Comparison of ENCODE assay signal across 28 cellular contexts in genomic region chr1:223276029-223276428, GRCh38.
"Had no signal": no experiment of that assay in that cellular context is flagged by ENCODE, and none has a peak within 500 bp of the region (broad histone marks: within the 10 kb centered on the region; RNA-seq: fewer than 3 reads in every experiment).

No MANE protein-coding gene starts in this region.

- H3K9me3 Mint-ChIP-seq: activated naive CD8-positive, alpha-beta T cell treated with anti-CD3 and anti-CD28 coated beads, Interleukin-2, amount 10 ng/mL, durations not matched to agents 7 days and 5 days; naive thymus-derived CD8-positive, alpha-beta T cell; T-helper 1 cell treated with Interleukin-12 subunit alpha and Interleukin-12 subunit beta and Interleukin-4 antibody, amounts not matched to agents 30 μg/mL and 1 μg/mL, for 36 hours had no signal

- H3K27ac ChIP-seq: brain microvascular endothelial cell, coronary artery, dorsolateral prefrontal cortex, gastrocnemius medialis, left lung, lower lobe of right lung, right atrium auricular region, testis, transverse colon, WERI-Rb-1 had no signal

- H3K36me3 ChIP-seq: brain microvascular endothelial cell, gastrocnemius medialis, left lung, lower lobe of right lung, right atrium auricular region, transverse colon, WERI-Rb-1 had no signal

- DNase-seq: activated CD4-positive, alpha-beta T cell treated with anti-CD3 and anti-CD28 coated beads, Interleukin-2, amount 50 U/mL, for 1 hour; activated CD8-positive, alpha-beta memory T cell treated with anti-CD3 and anti-CD28 coated beads for 24 hours; activated gamma-delta T cell treated with Interleukin-2 at 50 U/mL for 16 hours; activated naive CD8-positive, alpha-beta T cell treated with anti-CD3 and anti-CD28 coated beads, Interleukin-2, amount 10 ng/mL, durations not matched to agents 7 days and 5 days; amniotic stem cell; brain microvascular endothelial cell; dorsolateral prefrontal cortex; effector memory CD4-positive, alpha-beta T cell; erythroblast; gastrocnemius medialis; glutamatergic neuron; left lung; lower lobe of right lung; mesenchymal stem cell; naive thymus-derived CD8-positive, alpha-beta T cell; occipital lobe; stimulated activated CD4-positive, alpha-beta T cell treated with anti-CD3 and anti-CD28 coated beads, Interleukin-15, amount 100 ng/mL, for 24 hours; stimulated activated CD4-positive, alpha-beta T cell treated with anti-CD3 and anti-CD28 coated beads, Interleukin-2, amount 100 ng/mL, for 24 hours; stimulated activated naive B cell treated with anti-CD40 and anti-IgM and Interleukin-4, amounts not matched to agents 10 μg/mL and 1 μg/mL and 100 μg/mL, for 72 hours; SW 1271; T1000; testis; transverse colon; WERI-Rb-1 had no signal

- H3K27me3 ChIP-seq: brain microvascular endothelial cell, gastrocnemius medialis, left lung, right atrium auricular region, testis, transverse colon had no signal

- H3K4me1 Mint-ChIP-seq: activated naive CD8-positive, alpha-beta T cell treated with anti-CD3 and anti-CD28 coated beads, Interleukin-2, amount 10 ng/mL, durations not matched to agents 7 days and 5 days; stimulated activated naive B cell treated with anti-CD40 and anti-IgM and Interleukin-4, amounts not matched to agents 10 μg/mL and 1 μg/mL and 100 μg/mL, for 72 hours had no signal

- H3K27me3 Mint-ChIP-seq: naive thymus-derived CD8-positive, alpha-beta T cell had no signal

- ATAC-seq: gastrocnemius medialis; left lung; lower lobe of right lung; naive thymus-derived CD8-positive, alpha-beta T cell had no signal

- H3K9me3 ChIP-seq: gastrocnemius medialis, left lung, lower lobe of right lung, right atrium auricular region, testis, transverse colon had no signal

- H3K27ac Mint-ChIP-seq: activated naive CD8-positive, alpha-beta T cell treated with anti-CD3 and anti-CD28 coated beads, Interleukin-2, amount 10 ng/mL, durations not matched to agents 7 days and 5 days; naive thymus-derived CD8-positive, alpha-beta T cell; stimulated activated naive B cell treated with anti-CD40 and anti-IgM and Interleukin-4, amounts not matched to agents 10 μg/mL and 1 μg/mL and 100 μg/mL, for 72 hours; T-helper 1 cell treated with Interleukin-12 subunit alpha and Interleukin-12 subunit beta and Interleukin-4 antibody, amounts not matched to agents 30 μg/mL and 1 μg/mL, for 36 hours had no signal

- H3K4me1 ChIP-seq: gastrocnemius medialis, left lung, lower lobe of right lung, right atrium auricular region, testis had no signal

- H3K36me3 Mint-ChIP-seq: activated naive CD8-positive, alpha-beta T cell treated with anti-CD3 and anti-CD28 coated beads, Interleukin-2, amount 10 ng/mL, durations not matched to agents 7 days and 5 days; naive thymus-derived CD8-positive, alpha-beta T cell; stimulated activated naive B cell treated with anti-CD40 and anti-IgM and Interleukin-4, amounts not matched to agents 10 μg/mL and 1 μg/mL and 100 μg/mL, for 72 hours had no signal

- H3K4me3 Mint-ChIP-seq: activated naive CD8-positive, alpha-beta T cell treated with anti-CD3 and anti-CD28 coated beads, Interleukin-2, amount 10 ng/mL, durations not matched to agents 7 days and 5 days; naive thymus-derived CD8-positive, alpha-beta T cell; neural crest cell; stimulated activated naive B cell treated with anti-CD40 and anti-IgM and Interleukin-4, amounts not matched to agents 10 μg/mL and 1 μg/mL and 100 μg/mL, for 72 hours; T-helper 1 cell treated with Interleukin-12 subunit alpha and Interleukin-12 subunit beta and Interleukin-4 antibody, amounts not matched to agents 30 μg/mL and 1 μg/mL, for 36 hours had no signal

- H3K4me3 ChIP-seq: coronary artery, dorsolateral prefrontal cortex, gastrocnemius medialis, left lung, lower lobe of right lung, right atrium auricular region, testis, transverse colon had no signal
